ENCODE assay signal across 23 cellular contexts in the genomic region with DNA sequence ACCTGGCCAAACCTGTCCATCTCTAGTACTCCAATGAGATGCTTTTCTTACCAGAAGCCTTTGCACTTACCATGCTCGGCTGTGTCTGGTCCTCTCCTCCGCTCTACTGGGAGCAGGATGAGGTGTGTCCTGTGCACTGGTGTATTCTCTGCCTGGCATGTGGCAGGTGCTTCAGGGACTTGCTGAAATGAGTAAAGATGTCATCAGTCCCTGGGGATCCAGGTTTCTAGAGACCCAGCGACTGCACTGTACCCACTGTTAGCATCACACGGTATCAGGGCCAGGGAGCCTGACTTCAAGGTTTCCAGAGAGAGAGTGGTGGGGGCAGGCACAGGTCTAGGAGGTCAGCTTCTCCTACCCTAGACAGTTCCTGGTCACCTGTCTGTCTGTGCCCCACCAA. TPM values are rescaled to one million over a fixed set of nuclear protein-coding genes. Genes with fewer than 3 reads are reported as not detected.
DNase-seq lines count a peak whose midpoint lies in the region; ATAC-seq, FAIRE-seq and TF ChIP-seq lines count a peak whose summit lies in the region.
"Had no signal": no experiment of that assay in that cellular context is flagged by ENCODE, and none has a peak within 500 bp of the region (broad histone marks: within the 10 kb centered on the region; RNA-seq: fewer than 3 reads in every experiment).

No MANE protein-coding gene starts in this region.

- peak; percentile 62 for FAIRE-seq in GM12891 (lab: Jason Lieb, UNC)

- no peak for TF ChIP-seq POLR2A in GM12891 (IDR thresholded peaks at IDR 0.05; ENCODE audit: low read depth, low read length)

- ATAC-seq in GM21529 (IDR thresholded peaks at IDR 0.05; ENCODE audit: unreplicated experiment) (peak; percentile 20), HG03432 (IDR thresholded peaks at IDR 0.05; ENCODE audit: unreplicated experiment) (peak; percentile 32), memory B cell (ENCODE audit: low read depth) (peak; percentile 61), HG03159 (IDR thresholded peaks at IDR 0.05; ENCODE audit: unreplicated experiment) (no peak)
- ATAC-seq: right cardiac atrium; stimulated activated naive CD8-positive, alpha-beta T cell treated with anti-CD3 and anti-CD28 coated beads, Interleukin-15, Interleukin-2, amounts not matched to agents 100 U/mL and 50 U/mL, for 24 hours had no signal

- no peak overlapping the region for H3K4me3 Mint-ChIP-seq in memory B cell
- no peak overlapping the region for H3K4me3 Mint-ChIP-seq in activated CD4-positive, alpha-beta T cell treated with anti-CD3 and anti-CD28 coated beads, Interleukin-2, amount 10 ng/mL, durations not matched to agents 24 days and 14 days
- H3K4me3 Mint-ChIP-seq: activated naive CD4-positive, alpha-beta T cell treated with anti-CD3 and anti-CD28 coated beads, Interleukin-2, amount 10 ng/mL, durations not matched to agents 7 days and 5 days; CD8-positive, alpha-beta memory T cell; central memory CD8-positive, alpha-beta T cell; HFFc6 had no signal

- peaks cover 26% of the 10 kb centered on the region for H3K4me1 Mint-ChIP-seq in memory B cell
- H3K4me1 Mint-ChIP-seq in activated CD4-positive, alpha-beta T cell treated with anti-CD3 and anti-CD28 coated beads, Interleukin-2, amount 10 ng/mL, durations not matched to agents 24 days and 14 days, result peaks cover 11% of the 10 kb centered on the region
- H3K4me1 Mint-ChIP-seq: CD8-positive, alpha-beta memory T cell; central memory CD8-positive, alpha-beta T cell had no signal

- DNase-seq in GM12891 (ENCODE audit: insufficient read length, low spot score) (no peak), memory B cell (ENCODE audit: low spot score in 2 of 2) (no peak), T1000 (lab: John Stamatoyannopoulos, UW) (no peak), MV-4-11 (lab: John Stamatoyannopoulos, UW) (no peak)
- no peak for DNase-seq in activated CD4-positive, alpha-beta T cell treated with anti-CD3 and anti-CD28 coated beads, Interleukin-2, amount 10 ng/mL, durations not matched to agents 24 days and 14 days
- DNase-seq: activated CD4-positive, alpha-beta T cell treated with anti-CD3 and anti-CD28 coated beads, Interleukin-2, amount 50 U/mL, for 4 hours; activated naive CD4-positive, alpha-beta T cell treated with anti-CD3 and anti-CD28 coated beads, Interleukin-2, amount 10 ng/mL, durations not matched to agents 7 days and 5 days; aorta; CD8-positive, alpha-beta memory T cell; effector memory CD4-positive, alpha-beta T cell; head of caudate nucleus; HFFc6; KG1; NCI-H1092; right cardiac atrium; RPMI8226; stimulated activated naive CD8-positive, alpha-beta T cell treated with anti-CD3 and anti-CD28 coated beads, Interleukin-15, Interleukin-2, amounts not matched to agents 100 U/mL and 50 U/mL, for 24 hours; SW 1271; upper lobe of left lung had no signal

- no peaks in the 10 kb centered on the region for H3K9me3 Mint-ChIP-seq in memory B cell
- no peaks in the 10 kb centered on the region for H3K9me3 Mint-ChIP-seq in activated CD4-positive, alpha-beta T cell treated with anti-CD3 and anti-CD28 coated beads, Interleukin-2, amount 10 ng/mL, durations not matched to agents 24 days and 14 days
- H3K9me3 Mint-ChIP-seq: activated naive CD4-positive, alpha-beta T cell treated with anti-CD3 and anti-CD28 coated beads, Interleukin-2, amount 10 ng/mL, durations not matched to agents 7 days and 5 days; CD8-positive, alpha-beta memory T cell; central memory CD8-positive, alpha-beta T cell; HFFc6 had no signal

- no peak overlapping the region for H3K27ac Mint-ChIP-seq in memory B cell
- no peak overlapping the region for H3K27ac Mint-ChIP-seq in activated CD4-positive, alpha-beta T cell treated with anti-CD3 and anti-CD28 coated beads, Interleukin-2, amount 10 ng/mL, durations not matched to agents 24 days and 14 days
- H3K27ac Mint-ChIP-seq: activated naive CD4-positive, alpha-beta T cell treated with anti-CD3 and anti-CD28 coated beads, Interleukin-2, amount 10 ng/mL, durations not matched to agents 7 days and 5 days; HFFc6 had no signal

- intact Hi-C loops in activated CD4-positive, alpha-beta T cell treated with anti-CD3 and anti-CD28 coated beads, Interleukin-2, amount 10 ng/mL, durations not matched to agents 24 days and 14 days (cut with micrococcal nuclease), result loop anchor here (10.0 kb wide), 2 partner anchors 223 to 1113 kb away; a partner anchor contains a TSS

- H3K27me3 Mint-ChIP-seq in memory B cell, result peaks cover 2% of the 10 kb centered on the region
- no peaks in the 10 kb centered on the region for H3K27me3 Mint-ChIP-seq in activated CD4-positive, alpha-beta T cell treated with anti-CD3 and anti-CD28 coated beads, Interleukin-2, amount 10 ng/mL, durations not matched to agents 24 days and 14 days

- H3K36me3 Mint-ChIP-seq in memory B cell, result peaks cover 3% of the 10 kb centered on the region
- peaks cover 26% of the 10 kb centered on the region for H3K36me3 Mint-ChIP-seq in activated CD4-positive, alpha-beta T cell treated with anti-CD3 and anti-CD28 coated beads, Interleukin-2, amount 10 ng/mL, durations not matched to agents 24 days and 14 days (ENCODE audit: low read depth)

TF ChIP-seq in GM12891, 5 proteins besides CTCF, POLR2A, EP300 and RAD21:
- no peak for TF ChIP-seq TAF1 (IDR thresholded peaks at IDR 0.05; ENCODE audit: low read depth, low read length)

RNA-seq across cellular contexts. Expression of a gene that starts 10.5 kb away (rescaled TPM):
- 176 TPM for polyA plus RNA-seq in GM12891 (2012; ENCODE audit: low read depth, missing spikeins)
- total RNA-seq in activated CD4-positive, alpha-beta T cell treated with anti-CD3 and anti-CD28 coated beads, Interleukin-2, amount 10 ng/mL, durations not matched to agents 24 days and 14 days, result 88.9 and 94.3 TPM in 2 replicates

RNA-seq across cellular contexts. Expression of a gene that starts 13.3 kb away (rescaled TPM):
- polyA plus RNA-seq in GM12891 (2012; ENCODE audit: low read depth, missing spikeins), result 57.3 TPM
- 38.4 and 39.8 TPM in 2 replicates for total RNA-seq in activated CD4-positive, alpha-beta T cell treated with anti-CD3 and anti-CD28 coated beads, Interleukin-2, amount 10 ng/mL, durations not matched to agents 24 days and 14 days

RNA-seq across cellular contexts. Expression of a gene that starts 32.3 kb away (rescaled TPM):
- 1.0 TPM for polyA plus RNA-seq in GM12891 (2012; ENCODE audit: low read depth, missing spikeins)
- total RNA-seq in activated CD4-positive, alpha-beta T cell treated with anti-CD3 and anti-CD28 coated beads, Interleukin-2, amount 10 ng/mL, durations not matched to agents 24 days and 14 days, result 1.4 and 1.5 TPM in 2 replicates
